ENCODE assay signal across 8 cellular contexts in genomic region chr5:6111131-6111530, GRCh38.
"Had no signal": no experiment of that assay in that cellular context is flagged by ENCODE, and none has a peak within 500 bp of the region (broad histone marks: within the 10 kb centered on the region; RNA-seq: fewer than 3 reads in every experiment).

No MANE protein-coding gene starts in this region.

- DNase-seq: IMR-90, KBM-7, KG1 had no signal

- H3K4me2 ChIP-seq: KMS-11 had no signal

- H3K27ac ChIP-seq: HL-60, KMS-11 had no signal

- H3K4me3 ChIP-seq: K562 had no signal

- FAIRE-seq: HepG2, K562 had no signal

- ATAC-seq: HepG2, K562 had no signal

- H3K9me3 Mint-ChIP-seq: IgD-negative memory B cell had no signal

- H3K27me3 Mint-ChIP-seq: IgD-negative memory B cell had no signal

- H3K36me3 Mint-ChIP-seq: IgD-negative memory B cell had no signal

- H3K9ac ChIP-seq: KMS-11 had no signal

- H3K4me3 Mint-ChIP-seq: IgD-negative memory B cell had no signal

- H3K27ac Mint-ChIP-seq: IgD-negative memory B cell had no signal

- H3K4me1 Mint-ChIP-seq: IgD-negative memory B cell had no signal
